ENCODE assay signal across 15 cellular contexts in the genomic region with DNA sequence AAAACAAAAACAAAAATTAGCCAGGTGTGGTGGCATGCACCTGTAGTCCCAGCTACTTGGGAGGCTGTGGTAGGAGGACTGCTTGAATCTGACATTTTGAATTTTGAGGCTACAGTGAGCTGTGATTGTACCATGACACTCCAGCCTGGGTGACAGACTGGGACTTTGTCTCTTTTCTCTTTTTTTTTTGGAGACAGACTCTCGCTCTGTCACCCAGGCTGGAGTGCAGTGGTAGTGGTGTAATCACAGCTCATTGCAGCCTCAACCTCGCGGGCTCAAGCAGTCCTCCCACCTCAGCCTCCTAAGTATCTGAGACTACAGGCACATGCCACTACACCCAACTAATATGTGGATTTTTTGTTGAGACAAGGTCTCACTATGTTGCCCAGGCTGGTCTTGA.
"Had no signal": no experiment of that assay in that cellular context is flagged by ENCODE, and none has a peak within 500 bp of the region (broad histone marks: within the 10 kb centered on the region; RNA-seq: fewer than 3 reads in every experiment).

No MANE protein-coding gene starts in this region.

- H3K36me3 ChIP-seq: ascending aorta, heart left ventricle, pancreas, tibial nerve, vagina had no signal

- DNase-seq: activated CD4-positive, alpha-beta T cell treated with anti-CD3 and anti-CD28 coated beads, Interleukin-2, amount 50 U/mL, for 4 hours; activated CD4-positive, CD25-positive, alpha-beta regulatory T cell; activated CD8-positive, alpha-beta memory T cell treated with anti-CD3 and anti-CD28 coated beads, Interleukin-2, amount 50 U/mL, for 48 hours; foreskin melanocyte; heart left ventricle; mammary epithelial cell; pancreas; SK-N-SH; stimulated activated CD4-positive, alpha-beta T cell treated with anti-CD3 and anti-CD28 coated beads, Interleukin-4, amount 100 ng/mL, for 1 hour; stimulated activated CD8-positive, alpha-beta memory T cell treated with anti-CD3 and anti-CD28 coated beads, Interleukin-4, amount 100 ng/mL, for 48 hours; T-helper 2 cell had no signal

- H3K27ac ChIP-seq: ascending aorta, heart left ventricle, pancreas, tibial nerve, vagina had no signal

- H3K9me3 Mint-ChIP-seq: neural crest cell had no signal

- H3K9me3 ChIP-seq: ascending aorta, heart left ventricle, pancreas, SK-N-SH, tibial nerve, vagina had no signal

- H3K27me3 ChIP-seq: ascending aorta, heart left ventricle, pancreas, tibial nerve, vagina had no signal

- H3K4me3 Mint-ChIP-seq: neural crest cell had no signal

- ATAC-seq: heart left ventricle, pancreas had no signal

- H3K4me3 ChIP-seq: ascending aorta, heart left ventricle, pancreas, tibial nerve, vagina had no signal
